Comparison of ENCODE assay signal across 2 cellular contexts in the genomic region with DNA sequence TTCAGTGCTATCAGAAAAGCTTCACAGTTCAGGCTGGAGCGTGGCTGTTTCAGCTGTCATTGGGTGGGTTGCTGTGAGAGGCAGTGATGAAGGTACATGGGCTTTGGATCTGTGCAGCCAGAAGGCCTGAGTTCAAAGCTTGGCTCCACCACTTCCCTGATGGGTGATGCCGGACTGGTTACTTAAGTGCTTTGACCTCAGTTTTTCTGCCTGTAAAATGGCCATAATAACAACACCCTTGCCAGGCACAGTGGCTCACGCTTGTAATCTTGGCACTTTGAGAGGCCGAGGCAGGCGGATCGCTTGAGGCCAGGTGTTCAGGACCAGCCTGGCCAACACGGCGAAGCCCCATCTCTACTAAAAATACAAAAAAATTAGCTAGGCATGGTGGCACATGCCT.
TF ChIP-seq lines count a peak whose summit lies in the region.

No MANE protein-coding gene starts in this region.

TF ChIP-seq in WTC11, 78 proteins besides CTCF, POLR2A, EP300 and RAD21:
- TF ChIP-seq, protein P1, sequence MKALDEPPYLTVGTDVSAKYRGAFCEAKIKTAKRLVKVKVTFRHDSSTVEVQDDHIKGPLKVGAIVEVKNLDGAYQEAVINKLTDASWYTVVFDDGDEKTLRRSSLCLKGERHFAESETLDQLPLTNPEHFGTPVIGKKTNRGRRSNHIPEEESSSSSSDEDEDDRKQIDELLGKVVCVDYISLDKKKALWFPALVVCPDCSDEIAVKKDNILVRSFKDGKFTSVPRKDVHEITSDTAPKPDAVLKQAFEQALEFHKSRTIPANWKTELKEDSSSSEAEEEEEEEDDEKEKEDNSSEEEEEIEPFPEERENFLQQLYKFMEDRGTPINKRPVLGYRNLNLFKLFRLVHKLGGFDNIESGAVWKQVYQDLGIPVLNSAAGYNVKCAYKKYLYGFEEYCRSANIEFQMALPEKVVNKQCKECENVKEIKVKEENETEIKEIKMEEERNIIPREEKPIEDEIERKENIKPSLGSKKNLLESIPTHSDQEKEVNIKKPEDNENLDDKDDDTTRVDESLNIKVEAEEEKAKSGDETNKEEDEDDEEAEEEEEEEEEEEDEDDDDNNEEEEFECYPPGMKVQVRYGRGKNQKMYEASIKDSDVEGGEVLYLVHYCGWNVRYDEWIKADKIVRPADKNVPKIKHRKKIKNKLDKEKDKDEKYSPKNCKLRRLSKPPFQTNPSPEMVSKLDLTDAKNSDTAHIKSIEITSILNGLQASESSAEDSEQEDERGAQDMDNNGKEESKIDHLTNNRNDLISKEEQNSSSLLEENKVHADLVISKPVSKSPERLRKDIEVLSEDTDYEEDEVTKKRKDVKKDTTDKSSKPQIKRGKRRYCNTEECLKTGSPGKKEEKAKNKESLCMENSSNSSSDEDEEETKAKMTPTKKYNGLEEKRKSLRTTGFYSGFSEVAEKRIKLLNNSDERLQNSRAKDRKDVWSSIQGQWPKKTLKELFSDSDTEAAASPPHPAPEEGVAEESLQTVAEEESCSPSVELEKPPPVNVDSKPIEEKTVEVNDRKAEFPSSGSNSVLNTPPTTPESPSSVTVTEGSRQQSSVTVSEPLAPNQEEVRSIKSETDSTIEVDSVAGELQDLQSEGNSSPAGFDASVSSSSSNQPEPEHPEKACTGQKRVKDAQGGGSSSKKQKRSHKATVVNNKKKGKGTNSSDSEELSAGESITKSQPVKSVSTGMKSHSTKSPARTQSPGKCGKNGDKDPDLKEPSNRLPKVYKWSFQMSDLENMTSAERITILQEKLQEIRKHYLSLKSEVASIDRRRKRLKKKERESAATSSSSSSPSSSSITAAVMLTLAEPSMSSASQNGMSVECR (CRISPR knock-in tag; IDR thresholded peaks at IDR 0.05; ENCODE audit: borderline replicate concordance) = no peak
- TF ChIP-seq, protein P2, sequence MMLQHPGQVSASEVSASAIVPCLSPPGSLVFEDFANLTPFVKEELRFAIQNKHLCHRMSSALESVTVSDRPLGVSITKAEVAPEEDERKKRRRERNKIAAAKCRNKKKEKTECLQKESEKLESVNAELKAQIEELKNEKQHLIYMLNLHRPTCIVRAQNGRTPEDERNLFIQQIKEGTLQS (CRISPR knock-in tag; conservative IDR thresholded peaks at IDR 0.05) = no peak
- TF ChIP-seq GTF2I (CRISPR knock-in tag; conservative IDR thresholded peaks at IDR 0.05) = 0 out of 2 replicates have a peak, but pooled peaks have one; percentile 19

TF ChIP-seq in H1, 55 proteins besides CTCF, POLR2A, EP300 and RAD21:
- TF ChIP-seq ASH2L (IDR thresholded peaks at IDR 0.05; ENCODE audit: low read length) = no peak
- no peak for TF ChIP-seq ATF2 (IDR thresholded peaks at IDR 0.05; ENCODE audit: low read length)
- TF ChIP-seq TBP (IDR thresholded peaks at IDR 0.05; ENCODE audit: low read depth, low read length) = no peak
- 0 out of 2 replicates have a peak, but pooled peaks have one; percentile 30 for TF ChIP-seq KDM1A (IDR thresholded peaks at IDR 0.05; ENCODE audit: borderline replicate concordance, low read length)
- TF ChIP-seq SP1 (IDR thresholded peaks at IDR 0.05; ENCODE audit: low read depth, low read length) = no peak
- TF ChIP-seq CHD2 (IDR thresholded peaks at IDR 0.05; ENCODE audit: low read length) = no peak
- no peak for TF ChIP-seq GTF2F1 (IDR thresholded peaks at IDR 0.05; ENCODE audit: borderline replicate concordance, low read depth, low read length)
- no peak for TF ChIP-seq RNF2 (IDR thresholded peaks at IDR 0.05; ENCODE audit: borderline replicate concordance, low read depth, low read length, missing control alignments, poor library complexity, severe bottlenecking)
TF ChIP-seq in H1: peak in this region for 1.
